29 cellular contexts compared by ENCODE assay signal in genomic region chr12:81365284-81365683, GRCh38.
"Had no signal": no experiment of that assay in that cellular context is flagged by ENCODE, and none has a peak within 500 bp of the region (broad histone marks: within the 10 kb centered on the region; RNA-seq: fewer than 3 reads in every experiment).

No MANE protein-coding gene starts in this region.

- FAIRE-seq: bronchial epithelial cell had no signal

- H3K4me1 ChIP-seq: adrenal gland, ascending aorta, esophagus muscularis mucosa, foreskin keratinocyte, gastrocnemius medialis had no signal

- H3K4me3 ChIP-seq: adrenal gland, ascending aorta, coronary artery, esophagus muscularis mucosa, gastrocnemius medialis, heart left ventricle had no signal

- ATAC-seq: activated CD4-positive, alpha-beta T cell treated with anti-CD3 and anti-CD28 coated beads for 36 hours; activated CD4-positive, CD25-positive, alpha-beta regulatory T cell treated with anti-CD3 and anti-CD28 coated beads, Interleukin-2, amount 50 U/mL, for 24 hours; activated CD8-positive, alpha-beta memory T cell treated with anti-CD3 and anti-CD28 coated beads, Interleukin-2, amount 10 ng/mL, durations not matched to agents 7 days and 5 days; activated CD8-positive, alpha-beta T cell treated with anti-CD3 and anti-CD28 coated beads, Interleukin-2, amount 10 ng/mL, durations not matched to agents 7 days and 5 days; activated naive CD8-positive, alpha-beta T cell treated with anti-CD3 and anti-CD28 coated beads, Interleukin-2, amount 50 U/mL, for 24 hours; effector memory CD8-positive, alpha-beta T cell; foreskin keratinocyte; gastrocnemius medialis; heart left ventricle had no signal

- H3K36me3 ChIP-seq: adrenal gland, ascending aorta, brain microvascular endothelial cell, esophagus muscularis mucosa, gastrocnemius medialis, heart left ventricle, WERI-Rb-1 had no signal

- H3K9me3 ChIP-seq: adrenal gland, ascending aorta, esophagus muscularis mucosa, gastrocnemius medialis, heart left ventricle had no signal

- H3K27ac ChIP-seq: adrenal gland, ascending aorta, brain microvascular endothelial cell, coronary artery, esophagus muscularis mucosa, foreskin keratinocyte, gastrocnemius medialis, heart left ventricle, WERI-Rb-1 had no signal

- DNase-seq: activated B cell treated with CpG ODN at 0.5 μM for 24 hours; activated CD4-positive, alpha-beta memory T cell treated with anti-CD3 and anti-CD28 coated beads for 36 hours; activated CD4-positive, alpha-beta T cell treated with anti-CD3 and anti-CD28 coated beads for 36 hours; activated CD4-positive, alpha-beta T cell treated with anti-CD3 and anti-CD28 coated beads, Interleukin-2, amount 10 ng/mL, durations not matched to agents 24 days and 14 days; activated CD8-positive, alpha-beta memory T cell treated with anti-CD3 and anti-CD28 coated beads, Interleukin-2, amount 10 ng/mL, durations not matched to agents 7 days and 5 days; activated CD8-positive, alpha-beta memory T cell treated with anti-CD3 and anti-CD28 coated beads, Interleukin-2, amount 50 U/mL, for 4 hours; activated CD8-positive, alpha-beta T cell treated with anti-CD3 and anti-CD28 coated beads, Interleukin-2, amount 10 ng/mL, durations not matched to agents 7 days and 5 days; activated effector memory CD4-positive, alpha-beta T cell treated with anti-CD3 and anti-CD28 coated beads, Interleukin-2, amount 50 U/mL, for 16 hours; activated naive CD4-positive, alpha-beta T cell treated with anti-CD3 and anti-CD28 coated beads for 36 hours; activated naive CD8-positive, alpha-beta T cell treated with anti-CD3 and anti-CD28 coated beads for 36 hours; activated naive CD8-positive, alpha-beta T cell treated with anti-CD3 and anti-CD28 coated beads, Interleukin-2, amount 50 U/mL, for 24 hours; activated T-cell treated with anti-CD3 and anti-CD28 coated beads, Interleukin-2, amount 50 U/mL, for 1 hour; activated T-cell treated with anti-CD3 and anti-CD28 coated beads, Interleukin-2, amount 50 U/mL, for 48 hours; adrenal gland; brain microvascular endothelial cell; effector CD4-positive, alpha-beta T cell; effector memory CD8-positive, alpha-beta T cell; erythroblast; foreskin keratinocyte; gastrocnemius medialis; glutamatergic neuron; heart left ventricle; T1000; WERI-Rb-1 had no signal

- H3K27me3 ChIP-seq: adrenal gland, ascending aorta, brain microvascular endothelial cell, esophagus muscularis mucosa, foreskin keratinocyte, gastrocnemius medialis, heart left ventricle had no signal
